1 cellular context compared by ENCODE assay signal in genomic region chr19:55360902-55361301, GRCh38.
TF ChIP-seq lines count a peak whose summit lies in the region.

No MANE protein-coding gene starts in this region.

TF ChIP-seq in H1, 55 proteins besides CTCF, POLR2A, EP300 and RAD21:
- no peak for TF ChIP-seq POU5F1 (IDR thresholded peaks at IDR 0.05; ENCODE audit: low read depth, low read length)
- no peak for TF ChIP-seq CTBP2 (IDR thresholded peaks at IDR 0.05; ENCODE audit: borderline replicate concordance, insufficient read depth, insufficient read length, low read length)
- no peak for TF ChIP-seq CHD1 (IDR thresholded peaks at IDR 0.05; ENCODE audit: low read depth, low read length)
- TF ChIP-seq ASH2L (IDR thresholded peaks at IDR 0.05; ENCODE audit: low read length) = no peak
- TF ChIP-seq HDAC2 (IDR thresholded peaks at IDR 0.05; ENCODE audit: borderline replicate concordance in 1 of 2, low read depth in 2 of 2, low read length in 2 of 2) = no peak
- no peak for TF ChIP-seq GTF2F1 (IDR thresholded peaks at IDR 0.05; ENCODE audit: borderline replicate concordance, low read depth, low read length)
